ENCODE assay signal across 16 cellular contexts in the genomic region with DNA sequence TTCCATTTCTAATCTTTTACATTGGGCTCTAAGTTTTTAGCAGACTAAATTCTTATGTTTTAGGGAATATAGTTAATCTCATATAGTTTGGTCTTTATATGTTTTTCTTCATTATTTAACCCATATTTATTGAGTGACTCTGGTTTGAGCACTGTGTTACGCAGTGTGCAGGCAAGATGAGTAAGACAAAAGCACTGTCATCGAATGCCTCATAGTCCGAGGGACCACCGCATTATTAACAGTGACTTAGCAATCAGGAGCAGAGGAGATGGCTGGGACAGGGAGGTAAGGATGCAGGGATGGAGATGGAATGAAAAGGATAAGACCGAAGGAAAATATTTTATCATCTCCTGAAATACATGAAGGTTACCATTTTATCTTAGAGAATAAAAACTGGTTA.
A peak's percentile ranks its signal among the peaks of the same experiment; 100 is the strongest.
DNase-seq lines count a peak whose midpoint lies in the region; TF ChIP-seq lines count a peak whose summit lies in the region.
"Had no signal": no experiment of that assay in that cellular context is flagged by ENCODE, and none has a peak within 500 bp of the region (broad histone marks: within the 10 kb centered on the region; RNA-seq: fewer than 3 reads in every experiment).

No MANE protein-coding gene starts in this region.

- CTCF ChIA-PET in A673 (lab: Charles Lee) (interaction anchor here (0.9 kb wide), 1 partner anchor 82 kb away, joined by 3 read pairs; no protein-coding TSS in a partner anchor), RWPE1 (lab: Yijun Ruan, JAX) (no interaction called here)

- H3K36me3 Mint-ChIP-seq in osteocyte (ENCODE audit: unreplicated experiment): no peaks in the 10 kb centered on the region
- H3K36me3 Mint-ChIP-seq: CD8-positive, alpha-beta T cell had no signal

- no TSS peak for BruUV-seq in A673 (replicated peaks; lab: Mats Ljungman, UMichigan)

- H3K4me3 Mint-ChIP-seq in osteocyte (ENCODE audit: unreplicated experiment): no peak overlapping the region
- H3K4me3 Mint-ChIP-seq: CD8-positive, alpha-beta T cell; endodermal cell had no signal

- H3K36me3 ChIP-seq in esophagus (ENCODE audit: control insufficient read depth in 2 of 2, insufficient read depth in 2 of 2, low read length in 1 of 2): no peaks in the 10 kb centered on the region
- H3K36me3 ChIP-seq in A673 (ENCODE audit: insufficient read depth, low read length, poor library complexity, severe bottlenecking): no peaks in the 10 kb centered on the region

- H3K4me1 ChIP-seq in esophagus (ENCODE audit: control insufficient read depth in 2 of 2, insufficient read depth in 2 of 2, low read length in 1 of 2) (no peaks in the 10 kb centered on the region), A673 (ENCODE audit: insufficient read depth, low read length, poor library complexity, severe bottlenecking) (no peaks in the 10 kb centered on the region)

- no peaks in the 10 kb centered on the region for H3K9me3 Mint-ChIP-seq in osteocyte (ENCODE audit: unreplicated experiment)
- H3K9me3 Mint-ChIP-seq: CD8-positive, alpha-beta T cell; endodermal cell had no signal

- H3K9me3 ChIP-seq in esophagus (ENCODE audit: control insufficient read depth in 2 of 2, insufficient read depth in 1 of 2, low read depth in 1 of 2, low read length in 1 of 2) (no peaks in the 10 kb centered on the region), A673 (ENCODE audit: low read depth, low read length, poor library complexity, severe bottlenecking) (no peaks in the 10 kb centered on the region)

- H3K27me3 ChIP-seq in esophagus (ENCODE audit: control insufficient read depth in 1 of 2, insufficient read depth in 2 of 2, low read length in 2 of 2): no peaks in the 10 kb centered on the region
- H3K27me3 ChIP-seq in A673 (replicated peaks; ENCODE audit: insufficient read depth, low read depth, low read length, poor library complexity): no peaks in the 10 kb centered on the region

- H3K27ac Mint-ChIP-seq in osteocyte (ENCODE audit: unreplicated experiment): peak overlapping the region; percentile 77
- H3K27ac Mint-ChIP-seq: CD8-positive, alpha-beta T cell; endodermal cell had no signal

- H3K4me1 Mint-ChIP-seq in osteocyte (ENCODE audit: unreplicated experiment): peaks cover 48% of the 10 kb centered on the region

- intact Hi-C loops in A673 (cut with micrococcal nuclease; ENCODE audit: unreplicated experiment): no loop called here

- DNase-seq in EL (peak; percentile 74), RKO (ENCODE audit: low spot score) (peak; percentile 22), osteocyte (ENCODE audit: extremely low spot score, unreplicated experiment) (no peak), A673 (ENCODE audit: low spot score) (no peak), SIG-M5 (lab: John Stamatoyannopoulos, UW) (no peak), RWPE1 (ENCODE audit: low spot score) (no peak)
- DNase-seq in activated effector memory CD4-positive, alpha-beta T cell treated with anti-CD3 and anti-CD28 coated beads, Interleukin-2, amount 50 U/mL, for 16 hours: no peak
- DNase-seq: activated effector memory CD4-positive, alpha-beta T cell treated with Interleukin-2 at 50 U/mL for 16 hours; CD8-positive, alpha-beta T cell; endodermal cell; H7; NCI-H146; NCI-H526; stimulated activated naive CD4-positive, alpha-beta T cell had no signal

- H3K4me3 ChIP-seq in esophagus (ENCODE audit: low read depth in 1 of 2, low read length in 2 of 2): no peak overlapping the region
- H3K4me3 ChIP-seq in A673 (ENCODE audit: low read depth, low read length, poor library complexity, severe bottlenecking): no peak overlapping the region

- WGBS in esophagus, 2 donors: 90 to 91% methylated on average over 5 of the region's 5 CpGs

- POLR2A ChIA-PET in A673 (lab: Charles Lee; ENCODE audit: low non-redundant PET): no interaction called here
- POLR2A ChIA-PET in RWPE1 (lab: Yijun Ruan, JAX; ENCODE audit: low non-redundant PET): no interaction called here

- peaks cover 4% of the 10 kb centered on the region for H3K27me3 Mint-ChIP-seq in osteocyte (ENCODE audit: unreplicated experiment)

- TF ChIP-seq CTCF in osteocyte (IDR thresholded peaks at IDR 0.05): no peak
- no peak for TF ChIP-seq CTCF in A673 (conservative IDR thresholded peaks at IDR 0.05; ENCODE audit: low read depth, low read length)
- TF ChIP-seq CTCF in RWPE1 (conservative IDR thresholded peaks at IDR 0.05; ENCODE audit: low read depth): no peak

- peak overlapping the region; percentile 9 to 21 for H3K27ac ChIP-seq in esophagus (ENCODE audit: low read depth in 2 of 2, low read length in 1 of 2)
- H3K27ac ChIP-seq in A673 (ENCODE audit: low read depth, low read length, poor library complexity, severe bottlenecking): no peak overlapping the region
- no peak overlapping the region for H3K27ac ChIP-seq in RWPE1
- H3K27ac ChIP-seq: HL-60 had no signal

Comparison
In these comparisons a context has a peak if more than half of its experiments do, and no peak if none do; other contexts are left out.
1. DNase-seq: peak in EL (single experiment) and RKO (single experiment); none in osteocyte (single experiment), A673 (single experiment), SIG-M5 (single experiment), activated effector memory CD4-positive, alpha-beta T cell treated with anti-CD3 and anti-CD28 coated beads, Interleukin-2, amount 50 U/mL, for 16 hours (single experiment) and RWPE1 (single experiment).
2. H3K27ac ChIP-seq: peak in esophagus (2 of 2); none in A673 (single experiment) and RWPE1 (single experiment).